Comparison of ENCODE assay signal across 38 cellular contexts in the genomic region with DNA sequence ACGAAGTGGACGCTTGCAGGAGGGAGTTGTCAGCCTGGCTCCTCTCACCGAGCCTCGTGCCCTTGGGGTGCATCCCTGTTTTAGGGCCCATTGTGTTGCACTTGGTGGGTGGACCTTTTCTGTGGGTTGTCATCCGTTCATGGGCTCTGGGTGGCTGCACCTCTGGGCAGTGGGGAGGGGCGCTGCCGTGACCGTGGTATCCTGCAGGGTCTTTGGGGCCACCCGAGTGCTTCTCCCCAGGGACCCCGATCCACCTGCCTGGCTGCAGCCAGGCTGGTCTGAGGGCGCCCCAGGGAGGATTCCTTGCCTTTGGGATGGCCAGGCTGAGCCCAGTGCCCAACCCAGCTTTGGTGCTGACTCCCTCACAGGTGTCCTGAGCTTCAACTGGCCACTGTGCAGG.
"Had no signal": no experiment of that assay in that cellular context is flagged by ENCODE, and none has a peak within 500 bp of the region (broad histone marks: within the 10 kb centered on the region; RNA-seq: fewer than 3 reads in every experiment).

No MANE protein-coding gene starts in this region.

- H3K4me3 ChIP-seq: ascending aorta, cardiac muscle cell had no signal

- H3K4me3 Mint-ChIP-seq: activated B cell treated with CpG ODN at 0.5 μM for 24 hours; activated CD4-positive, alpha-beta memory T cell treated with anti-CD3 and anti-CD28 coated beads for 36 hours; activated CD4-positive, alpha-beta T cell treated with anti-CD3 and anti-CD28 coated beads, Interleukin-2, amount 10 ng/mL, durations not matched to agents 24 days and 14 days; activated CD8-positive, alpha-beta T cell treated with anti-CD3 and anti-CD28 coated beads for 36 hours; activated naive CD4-positive, alpha-beta T cell treated with anti-CD3 and anti-CD28 coated beads, Interleukin-2, amount 10 ng/mL, durations not matched to agents 7 days and 5 days; activated naive CD4-positive, alpha-beta T cell treated with anti-CD3 and anti-CD28 coated beads, Interleukin-2, amount 50 U/mL, for 24 hours; activated naive CD8-positive, alpha-beta T cell; activated naive CD8-positive, alpha-beta T cell treated with anti-CD3 and anti-CD28 coated beads, Interleukin-2, amount 10 ng/mL, durations not matched to agents 7 days and 5 days; activated naive CD8-positive, alpha-beta T cell treated with anti-CD3 and anti-CD28 coated beads, Interleukin-2, amount 50 U/mL, for 24 hours; activated T-cell treated with anti-CD3 and anti-CD28 coated beads, Interleukin-2, amount 50 U/mL, for 4 hours; activated T-cell treated with anti-CD3 and anti-CD28 coated beads, Interleukin-2, amount 50 U/mL, for 72 hours; brain; central memory CD8-positive, alpha-beta T cell; T-helper 1 cell treated with Interleukin-12 subunit alpha and Interleukin-12 subunit beta and Interleukin-4 antibody, amounts not matched to agents 30 μg/mL and 1 μg/mL, for 36 hours; T-helper 2 cell treated with Interferon-gamma antibody and Interleukin-4, amounts not matched to agents 5 μg/mL and 100 μg/mL, for 36 hours had no signal

- H3K27me3 ChIP-seq: ascending aorta, cardiac muscle cell had no signal

- H3K36me3 ChIP-seq: ascending aorta, cardiac muscle cell had no signal

- H3K27ac Mint-ChIP-seq: activated B cell treated with CpG ODN at 0.5 μM for 24 hours; activated CD4-positive, alpha-beta memory T cell treated with anti-CD3 and anti-CD28 coated beads for 36 hours; activated CD4-positive, alpha-beta T cell treated with anti-CD3 and anti-CD28 coated beads, Interleukin-2, amount 10 ng/mL, durations not matched to agents 24 days and 14 days; activated CD8-positive, alpha-beta T cell treated with anti-CD3 and anti-CD28 coated beads for 36 hours; activated naive CD4-positive, alpha-beta T cell treated with anti-CD3 and anti-CD28 coated beads, Interleukin-2, amount 10 ng/mL, durations not matched to agents 7 days and 5 days; activated naive CD4-positive, alpha-beta T cell treated with anti-CD3 and anti-CD28 coated beads, Interleukin-2, amount 50 U/mL, for 24 hours; activated naive CD8-positive, alpha-beta T cell; activated naive CD8-positive, alpha-beta T cell treated with anti-CD3 and anti-CD28 coated beads, Interleukin-2, amount 10 ng/mL, durations not matched to agents 7 days and 5 days; activated naive CD8-positive, alpha-beta T cell treated with anti-CD3 and anti-CD28 coated beads, Interleukin-2, amount 50 U/mL, for 24 hours; activated T-cell treated with anti-CD3 and anti-CD28 coated beads, Interleukin-2, amount 50 U/mL, for 72 hours; activated T-helper 2 cell treated with anti-CD3 and anti-CD28 coated beads, Interferon-gamma antibody, Interleukin-2, Interleukin-4, amounts not matched to agents 10 μg/mL and 5 μg/mL and 100 μg/mL, durations not matched to agents 14 hours and 24 hours and 36 hours; T-helper 1 cell treated with Interleukin-12 subunit alpha and Interleukin-12 subunit beta and Interleukin-4 antibody, amounts not matched to agents 30 μg/mL and 1 μg/mL, for 36 hours; T-helper 2 cell treated with Interferon-gamma antibody and Interleukin-4, amounts not matched to agents 5 μg/mL and 100 μg/mL, for 36 hours had no signal

- H3K4me1 Mint-ChIP-seq: activated CD4-positive, alpha-beta T cell treated with anti-CD3 and anti-CD28 coated beads, Interleukin-2, amount 10 ng/mL, durations not matched to agents 24 days and 14 days; activated naive CD4-positive, alpha-beta T cell treated with anti-CD3 and anti-CD28 coated beads, Interleukin-2, amount 10 ng/mL, durations not matched to agents 7 days and 5 days; activated naive CD4-positive, alpha-beta T cell treated with anti-CD3 and anti-CD28 coated beads, Interleukin-2, amount 50 U/mL, for 24 hours; activated naive CD8-positive, alpha-beta T cell treated with anti-CD3 and anti-CD28 coated beads, Interleukin-2, amount 10 ng/mL, durations not matched to agents 7 days and 5 days; activated naive CD8-positive, alpha-beta T cell treated with anti-CD3 and anti-CD28 coated beads, Interleukin-2, amount 50 U/mL, for 24 hours had no signal

- H3K36me3 Mint-ChIP-seq: activated CD4-positive, alpha-beta memory T cell treated with anti-CD3 and anti-CD28 coated beads for 36 hours; activated naive CD4-positive, alpha-beta T cell treated with anti-CD3 and anti-CD28 coated beads, Interleukin-2, amount 10 ng/mL, durations not matched to agents 7 days and 5 days; activated naive CD4-positive, alpha-beta T cell treated with anti-CD3 and anti-CD28 coated beads, Interleukin-2, amount 50 U/mL, for 24 hours; activated naive CD8-positive, alpha-beta T cell; activated naive CD8-positive, alpha-beta T cell treated with anti-CD3 and anti-CD28 coated beads, Interleukin-2, amount 10 ng/mL, durations not matched to agents 7 days and 5 days; brain had no signal

- H3K9me3 Mint-ChIP-seq: activated B cell treated with CpG ODN at 0.5 μM for 24 hours; activated CD4-positive, alpha-beta memory T cell treated with anti-CD3 and anti-CD28 coated beads for 36 hours; activated CD4-positive, alpha-beta T cell treated with anti-CD3 and anti-CD28 coated beads, Interleukin-2, amount 10 ng/mL, durations not matched to agents 24 days and 14 days; activated CD8-positive, alpha-beta T cell treated with anti-CD3 and anti-CD28 coated beads for 36 hours; activated naive CD4-positive, alpha-beta T cell treated with anti-CD3 and anti-CD28 coated beads, Interleukin-2, amount 10 ng/mL, durations not matched to agents 7 days and 5 days; activated naive CD4-positive, alpha-beta T cell treated with anti-CD3 and anti-CD28 coated beads, Interleukin-2, amount 50 U/mL, for 24 hours; activated naive CD8-positive, alpha-beta T cell treated with anti-CD3 and anti-CD28 coated beads, Interleukin-2, amount 10 ng/mL, durations not matched to agents 7 days and 5 days; activated naive CD8-positive, alpha-beta T cell treated with anti-CD3 and anti-CD28 coated beads, Interleukin-2, amount 50 U/mL, for 24 hours; activated T-cell treated with anti-CD3 and anti-CD28 coated beads, Interleukin-2, amount 50 U/mL, for 4 hours; activated T-cell treated with anti-CD3 and anti-CD28 coated beads, Interleukin-2, amount 50 U/mL, for 72 hours; activated T-helper 2 cell treated with anti-CD3 and anti-CD28 coated beads, Interferon-gamma antibody, Interleukin-2, Interleukin-4, amounts not matched to agents 10 μg/mL and 5 μg/mL and 100 μg/mL, durations not matched to agents 14 hours and 24 hours and 36 hours; central memory CD8-positive, alpha-beta T cell; T-helper 1 cell treated with Interleukin-12 subunit alpha and Interleukin-12 subunit beta and Interleukin-4 antibody, amounts not matched to agents 30 μg/mL and 1 μg/mL, for 36 hours; T-helper 2 cell treated with Interferon-gamma antibody and Interleukin-4, amounts not matched to agents 5 μg/mL and 100 μg/mL, for 36 hours had no signal

- FAIRE-seq: bronchial epithelial cell, TTC549 had no signal

- H3K27ac ChIP-seq: ascending aorta, cardiac muscle cell, VCaP had no signal

- DNase-seq: activated B cell treated with CpG ODN at 0.5 μM for 24 hours; activated CD4-positive, alpha-beta memory T cell treated with anti-CD3 and anti-CD28 coated beads for 36 hours; activated CD4-positive, alpha-beta T cell treated with anti-CD3 and anti-CD28 coated beads for 4 hours; activated CD4-positive, alpha-beta T cell treated with anti-CD3 and anti-CD28 coated beads, Interleukin-2, amount 10 ng/mL, durations not matched to agents 24 days and 14 days; activated CD4-positive, alpha-beta T cell treated with anti-CD3 and anti-CD28 coated beads, Interleukin-2, amount 50 U/mL, for 1 hour; activated CD4-positive, alpha-beta T cell treated with anti-CD3 and anti-CD28 coated beads, Interleukin-2, amount 50 U/mL, for 4 hours; activated CD4-positive, CD25-positive, alpha-beta regulatory T cell treated with anti-CD3 and anti-CD28 coated beads, Interleukin-2, amount 50 U/mL, for 72 hours; activated CD8-positive, alpha-beta memory T cell treated with anti-CD3 and anti-CD28 coated beads, Interleukin-2, amount 50 U/mL, for 4 hours; activated CD8-positive, alpha-beta T cell treated with anti-CD3 and anti-CD28 coated beads for 36 hours; activated effector memory CD4-positive, alpha-beta T cell treated with Interleukin-2 at 50 U/mL for 16 hours; activated gamma-delta T cell; activated naive CD4-positive, alpha-beta T cell treated with anti-CD3 and anti-CD28 coated beads, Interleukin-2, amount 10 ng/mL, durations not matched to agents 7 days and 5 days; activated naive CD4-positive, alpha-beta T cell treated with Interleukin-2 at 50 U/mL for 16 hours; activated naive CD8-positive, alpha-beta T cell treated with anti-CD3 and anti-CD28 coated beads, Interleukin-2, amount 10 ng/mL, durations not matched to agents 7 days and 5 days; activated naive CD8-positive, alpha-beta T cell treated with anti-CD3 and anti-CD28 coated beads, Interleukin-2, amount 50 U/mL, for 24 hours; activated T-cell treated with anti-CD3 and anti-CD28 coated beads for 4 hours; activated T-cell treated with anti-CD3 and anti-CD28 coated beads, Interleukin-2, amount 50 U/mL, for 1 hour; activated T-cell treated with anti-CD3 and anti-CD28 coated beads, Interleukin-2, amount 50 U/mL, for 4 hours; activated T-cell treated with anti-CD3 and anti-CD28 coated beads, Interleukin-2, amount 50 U/mL, for 72 hours; amygdala; anterior cingulate cortex; caudate nucleus; cerebellar nuclear complex; T-helper 1 cell; T-helper 2 cell; T-helper 9 cell had no signal

- H3K9me3 ChIP-seq: ascending aorta had no signal

- H3K27me3 Mint-ChIP-seq: activated B cell treated with CpG ODN at 0.5 μM for 24 hours; activated CD4-positive, alpha-beta memory T cell treated with anti-CD3 and anti-CD28 coated beads for 36 hours; activated CD4-positive, alpha-beta T cell treated with anti-CD3 and anti-CD28 coated beads, Interleukin-2, amount 10 ng/mL, durations not matched to agents 24 days and 14 days; activated CD8-positive, alpha-beta T cell treated with anti-CD3 and anti-CD28 coated beads for 36 hours; activated naive CD4-positive, alpha-beta T cell treated with anti-CD3 and anti-CD28 coated beads, Interleukin-2, amount 50 U/mL, for 24 hours; activated naive CD8-positive, alpha-beta T cell; activated naive CD8-positive, alpha-beta T cell treated with anti-CD3 and anti-CD28 coated beads, Interleukin-2, amount 10 ng/mL, durations not matched to agents 7 days and 5 days; activated naive CD8-positive, alpha-beta T cell treated with anti-CD3 and anti-CD28 coated beads, Interleukin-2, amount 50 U/mL, for 24 hours; brain; central memory CD8-positive, alpha-beta T cell had no signal
